Comparison of ENCODE assay signal across 16 cellular contexts in the genomic region with DNA sequence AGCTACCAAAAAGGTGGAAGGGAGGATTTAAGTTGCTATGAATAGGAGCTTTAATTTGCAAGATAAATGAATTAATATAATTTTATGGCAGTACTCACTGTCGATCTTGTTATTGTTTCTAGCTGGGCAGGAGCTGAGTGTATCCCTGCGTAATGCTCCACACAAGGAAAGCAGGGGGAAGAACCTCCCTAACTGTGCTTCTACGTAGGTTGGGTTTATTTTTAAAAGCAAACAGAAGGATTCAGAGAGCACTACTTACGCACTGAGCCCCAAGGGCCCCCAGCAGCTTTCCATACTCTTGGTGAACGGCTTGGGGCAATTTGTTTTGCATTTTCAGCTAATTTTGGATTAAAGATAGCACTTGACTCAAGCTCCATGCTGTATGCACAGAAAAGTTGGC.
"Had no signal": no experiment of that assay in that cellular context is flagged by ENCODE, and none has a peak within 500 bp of the region (broad histone marks: within the 10 kb centered on the region; RNA-seq: fewer than 3 reads in every experiment).

No MANE protein-coding gene starts in this region.

- ATAC-seq: left cardiac atrium; naive thymus-derived CD8-positive, alpha-beta T cell; sciatic nerve; upper lobe of right lung had no signal

- H3K9me3 ChIP-seq: prostate gland, suprapubic skin, upper lobe of right lung had no signal

- H3K4me1 ChIP-seq: prostate gland had no signal

- H3K4me3 ChIP-seq: prostate gland, suprapubic skin, upper lobe of right lung had no signal

- H3K27me3 ChIP-seq: suprapubic skin, upper lobe of right lung had no signal

- H3K4me3 Mint-ChIP-seq: activated B cell treated with CpG ODN at 0.5 μM for 24 hours; activated naive CD8-positive, alpha-beta T cell; naive thymus-derived CD8-positive, alpha-beta T cell; T-helper 1 cell treated with Interleukin-12 subunit alpha and Interleukin-12 subunit beta and Interleukin-4 antibody, amounts not matched to agents 30 μg/mL and 1 μg/mL, for 36 hours had no signal

- H3K27ac ChIP-seq: prostate gland, suprapubic skin, upper lobe of right lung had no signal

- H3K27ac Mint-ChIP-seq: activated B cell treated with CpG ODN at 0.5 μM for 24 hours had no signal

- H3K36me3 ChIP-seq: prostate gland had no signal

- H3K9me3 Mint-ChIP-seq: activated B cell treated with CpG ODN at 0.5 μM for 24 hours; naive thymus-derived CD8-positive, alpha-beta T cell; T-helper 1 cell treated with Interleukin-12 subunit alpha and Interleukin-12 subunit beta and Interleukin-4 antibody, amounts not matched to agents 30 μg/mL and 1 μg/mL, for 36 hours had no signal

- H3K27me3 Mint-ChIP-seq: activated B cell treated with CpG ODN at 0.5 μM for 24 hours; activated naive CD8-positive, alpha-beta T cell; naive thymus-derived CD8-positive, alpha-beta T cell had no signal

- DNase-seq: activated B cell treated with CpG ODN at 0.5 μM for 24 hours; activated CD4-positive, alpha-beta T cell treated with anti-CD3 and anti-CD28 coated beads, Interleukin-2, amount 50 U/mL, for 1 hour; activated gamma-delta T cell; activated T-cell treated with anti-CD3 and anti-CD28 coated beads for 4 hours; effector CD8-positive, alpha-beta T cell; left cardiac atrium; naive thymus-derived CD8-positive, alpha-beta T cell; occipital lobe; stimulated activated CD4-positive, alpha-beta T cell treated with anti-CD3 and anti-CD28 coated beads, Interleukin-2, amount 100 ng/mL, for 24 hours; stimulated activated naive CD4-positive, alpha-beta T cell treated with Interleukin-2 at 50 U/mL for 16 hours; upper lobe of right lung had no signal
